ENCODE assay signal across 1 cellular context in the genomic region with DNA sequence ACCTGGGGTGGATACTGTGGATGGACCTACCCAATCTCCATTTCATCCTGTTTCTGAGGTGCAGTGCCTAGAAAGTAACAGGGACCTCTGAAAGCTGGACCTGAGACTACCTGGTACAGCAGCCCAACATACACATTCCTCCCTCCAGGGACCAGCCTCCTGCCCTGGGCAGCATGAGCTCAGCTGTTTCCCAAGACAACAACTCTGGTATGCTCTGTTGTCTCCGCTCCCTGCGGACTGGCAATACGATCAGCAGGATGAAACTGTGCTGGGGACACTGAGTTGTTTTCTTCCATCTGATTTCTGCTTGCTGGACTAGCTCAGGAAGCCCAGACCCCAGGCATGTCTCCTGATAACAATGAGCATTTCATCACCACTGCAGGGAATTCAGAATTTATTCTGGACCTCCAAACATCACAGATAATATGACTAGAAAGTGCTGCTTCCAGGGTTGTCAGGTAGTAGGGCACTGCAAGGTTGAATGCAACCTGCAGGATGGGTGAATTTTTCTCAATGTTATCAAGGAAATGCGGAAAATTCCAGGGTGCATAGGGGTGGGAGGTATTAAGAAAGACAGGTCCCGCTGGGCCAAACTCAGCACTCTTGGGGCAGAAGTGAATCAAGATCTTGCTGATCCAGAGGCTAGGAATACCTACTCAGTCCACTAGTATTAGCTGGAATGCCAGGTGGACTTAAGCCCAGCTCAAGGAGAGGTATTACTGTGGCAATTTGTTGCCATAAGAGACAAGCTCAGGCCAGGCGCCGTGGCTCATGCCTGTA.
TF ChIP-seq lines count a peak whose summit lies in the region.

No MANE protein-coding gene starts in this region.

TF ChIP-seq in WTC11, 78 proteins besides CTCF, POLR2A, EP300 and RAD21 (continued from another document):
- no peak for TF ChIP-seq MXD4 (CRISPR knock-in tag; IDR thresholded peaks at IDR 0.05; ENCODE audit: borderline replicate concordance)
- TF ChIP-seq, protein P1, sequence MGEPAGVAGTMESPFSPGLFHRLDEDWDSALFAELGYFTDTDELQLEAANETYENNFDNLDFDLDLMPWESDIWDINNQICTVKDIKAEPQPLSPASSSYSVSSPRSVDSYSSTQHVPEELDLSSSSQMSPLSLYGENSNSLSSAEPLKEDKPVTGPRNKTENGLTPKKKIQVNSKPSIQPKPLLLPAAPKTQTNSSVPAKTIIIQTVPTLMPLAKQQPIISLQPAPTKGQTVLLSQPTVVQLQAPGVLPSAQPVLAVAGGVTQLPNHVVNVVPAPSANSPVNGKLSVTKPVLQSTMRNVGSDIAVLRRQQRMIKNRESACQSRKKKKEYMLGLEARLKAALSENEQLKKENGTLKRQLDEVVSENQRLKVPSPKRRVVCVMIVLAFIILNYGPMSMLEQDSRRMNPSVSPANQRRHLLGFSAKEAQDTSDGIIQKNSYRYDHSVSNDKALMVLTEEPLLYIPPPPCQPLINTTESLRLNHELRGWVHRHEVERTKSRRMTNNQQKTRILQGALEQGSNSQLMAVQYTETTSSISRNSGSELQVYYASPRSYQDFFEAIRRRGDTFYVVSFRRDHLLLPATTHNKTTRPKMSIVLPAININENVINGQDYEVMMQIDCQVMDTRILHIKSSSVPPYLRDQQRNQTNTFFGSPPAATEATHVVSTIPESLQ (CRISPR knock-in tag; IDR thresholded peaks at IDR 0.05), result no peak
